Comparison of ENCODE assay signal across 9 cellular contexts in genomic region chr14:24113379-24113800, GRCh38. TPM values are rescaled to one million over a fixed set of nuclear protein-coding genes. Genes with fewer than 3 reads are reported as not detected.
DNase-seq lines count a peak whose midpoint lies in the region; FAIRE-seq and TF ChIP-seq lines count a peak whose summit lies in the region.
"Had no signal": no experiment of that assay in that cellular context is flagged by ENCODE, and none has a peak within 500 bp of the region (broad histone marks: within the 10 kb centered on the region; RNA-seq: fewer than 3 reads in every experiment).

No MANE protein-coding gene starts in this region.

- DNase-seq in NOMO-1 treated with DMSO at 0.1 percent for 48 hours (lab: John Stamatoyannopoulos, UW; ENCODE audit: unreplicated experiment): peak; percentile 45
- no peak for DNase-seq in NOMO-1 (lab: John Stamatoyannopoulos, UW; ENCODE audit: unreplicated experiment in 2 of 2)
- no peak for DNase-seq in activated naive CD8-positive, alpha-beta T cell treated with anti-CD3 and anti-CD28 coated beads for 36 hours
- DNase-seq in keratinocyte (ENCODE audit: low read depth, low spot score): no peak
- peak; percentile 21 for DNase-seq in testis
- no peak for DNase-seq in T-helper 9 cell
- DNase-seq in COR-L47 (lab: John Stamatoyannopoulos, UW): no peak
- no peak for DNase-seq in NCI-H774 (lab: John Stamatoyannopoulos, UW)

- H3K4me1 Mint-ChIP-seq in activated naive CD8-positive, alpha-beta T cell treated with anti-CD3 and anti-CD28 coated beads for 36 hours: peaks cover 28% of the 10 kb centered on the region

- intact Hi-C loops in testis (cut with DNase I; ENCODE audit: low total_unique reads): no loop called here

- no peaks in the 10 kb centered on the region for H3K9me1 ChIP-seq in keratinocyte (ENCODE audit: control insufficient read depth, extremely low read depth, insufficient read depth, low read length)

- peak overlapping the region; percentile 99 for H3K27ac Mint-ChIP-seq in activated naive CD8-positive, alpha-beta T cell treated with anti-CD3 and anti-CD28 coated beads for 36 hours

- H3K4me3 Mint-ChIP-seq in activated naive CD8-positive, alpha-beta T cell treated with anti-CD3 and anti-CD28 coated beads for 36 hours: peak overlapping the region; percentile 95

- TF ChIP-seq POLR2A in testis (IDR thresholded peaks at IDR 0.05): no peak

- no peaks in the 10 kb centered on the region for H4K20me1 ChIP-seq in keratinocyte (ENCODE audit: control insufficient read depth, extremely low read depth, insufficient read depth, low read length)

- H2AFZ ChIP-seq in keratinocyte (ENCODE audit: control insufficient read depth, low read length): peak overlapping the region; percentile 72

- no peaks in the 10 kb centered on the region for H3K9me3 Mint-ChIP-seq in activated naive CD8-positive, alpha-beta T cell treated with anti-CD3 and anti-CD28 coated beads for 36 hours

- no peaks in the 10 kb centered on the region for H3K9me3 ChIP-seq in keratinocyte (ENCODE audit: control insufficient read depth, low read depth, low read length)
- no peaks in the 10 kb centered on the region for H3K9me3 ChIP-seq in testis

- WGBS in testis, 2 donors: 13 to 23% methylated on average over 10 to 15 of the region's 15 CpGs

- no peaks in the 10 kb centered on the region for H3K27me3 ChIP-seq in keratinocyte (ENCODE audit: control insufficient read depth, extremely low read depth, insufficient read depth, low read length)
- H3K27me3 ChIP-seq in testis: no peaks in the 10 kb centered on the region

- FAIRE-seq in keratinocyte (lab: Jason Lieb, UNC): no peak
- FAIRE-seq: TTC549 had no signal

- H3K4me3 ChIP-seq in keratinocyte (ENCODE audit: control insufficient read depth in 2 of 3, extremely low read depth in 1 of 3, insufficient read depth in 2 of 3, low read depth in 1 of 3, low read length in 3 of 3): peak overlapping the region; percentile 67 to 84 (median 68)
- H3K4me3 ChIP-seq in testis: peak overlapping the region; percentile 68 to 76

- dilution Hi-C loops in keratinocyte (cut with MboI; ENCODE audit: extremely low pct_ligation_motif_present, low sequenced_read_pairs): no loop called here

- peak overlapping the region; percentile 90 for H3K9ac ChIP-seq in keratinocyte (ENCODE audit: control insufficient read depth, extremely low read depth, insufficient read depth, low read length)

- no peaks in the 10 kb centered on the region for H3K79me2 ChIP-seq in keratinocyte (ENCODE audit: control insufficient read depth, insufficient read depth, low read length)

- peak overlapping the region; percentile 97 for H3K27ac ChIP-seq in keratinocyte (ENCODE audit: control insufficient read depth, insufficient read depth, low read length)
- peak overlapping the region; percentile 99 to 100 for H3K27ac ChIP-seq in testis

- TF ChIP-seq CTCF in keratinocyte (optimal IDR thresholded peaks at IDR 0.05 in 1 of 3, IDR thresholded peaks at IDR 0.05 in 1 of 3, conservative IDR thresholded peaks at IDR 0.05 in 1 of 3; ENCODE audit: extremely low read depth in 1 of 3, insufficient read depth in 2 of 3, low read length in 3 of 3): no peak
- TF ChIP-seq CTCF in testis (IDR thresholded peaks at IDR 0.05): no peak

- peaks cover 12% of the 10 kb centered on the region for H3K36me3 Mint-ChIP-seq in activated naive CD8-positive, alpha-beta T cell treated with anti-CD3 and anti-CD28 coated beads for 36 hours

- no peaks in the 10 kb centered on the region for H3K27me3 Mint-ChIP-seq in activated naive CD8-positive, alpha-beta T cell treated with anti-CD3 and anti-CD28 coated beads for 36 hours

- H3K4me1 ChIP-seq in keratinocyte (ENCODE audit: control insufficient read depth, extremely low read depth, insufficient read depth, low read length): peaks cover 21% of the 10 kb centered on the region
- H3K4me1 ChIP-seq in testis: peaks cover 9% of the 10 kb centered on the region

- H3K4me2 ChIP-seq in keratinocyte (ENCODE audit: control insufficient read depth, extremely low read depth, insufficient read depth, low read depth, low read length): peak overlapping the region; percentile 71

- H3K36me3 ChIP-seq in keratinocyte (ENCODE audit: control insufficient read depth in 2 of 2, extremely low read depth in 1 of 2, insufficient read depth in 2 of 2, low read length in 2 of 2): peaks cover 0 to 10% of the 10 kb centered on the region in 2 experiments
- H3K36me3 ChIP-seq in testis (ENCODE audit: low read depth, missing control alignments): no peaks in the 10 kb centered on the region

RNA-seq across cellular contexts. Expression of gene DCAF11, which starts 1.2 kb away (rescaled TPM):
- 10 to 100 TPM; 56.0 to 56.7 TPM for total RNA-seq in activated naive CD8-positive, alpha-beta T cell treated with anti-CD3 and anti-CD28 coated beads for 36 hours
- polyA plus RNA-seq in keratinocyte (23.5 to 34.4 TPM (median 25.9 TPM) in 3 replicates), testis (ENCODE audit: insufficient read depth, low read depth, low replicate concordance) (77.4 TPM)
- 44.5 TPM for polyA plus RNA-seq in keratinocyte (2011; ENCODE audit: low read depth)
- 18.4 and 23.1 TPM in 2 replicates for polyA plus RNA-seq in keratinocyte (2011; cell fraction: cytosol; rRNA removed)
- 22.3 and 23.0 TPM in 2 replicates for polyA plus RNA-seq in keratinocyte (2011; cell fraction: nucleus; rRNA removed)
- 25.8 and 28.5 TPM in 2 replicates for polyA plus RNA-seq in keratinocyte (2012; ENCODE audit: low replicate concordance)
- polyA minus RNA-seq in keratinocyte: 27.6 to 39.5 TPM (median 36.7 TPM) in 3 replicates
- 33.0 TPM for polyA minus RNA-seq in keratinocyte (2011; cell fraction: cytosol; rRNA and poly(A)+ RNA removed)
- polyA minus RNA-seq in keratinocyte (2011; cell fraction: nucleus; rRNA and poly(A)+ RNA removed): 15.6 and 25.8 TPM in 2 replicates
- total RNA-seq in testis: 10 to 100 TPM; 67.6 to 68.0 TPM

RNA-seq across cellular contexts. Expression of gene NRL, which starts 1.4 kb away (rescaled TPM):
- 1 to 10 TPM; 1.8 to 2.6 TPM for total RNA-seq in activated naive CD8-positive, alpha-beta T cell treated with anti-CD3 and anti-CD28 coated beads for 36 hours
- polyA plus RNA-seq in keratinocyte (0.29 to 0.72 TPM (median 0.39 TPM) in 3 replicates), testis (ENCODE audit: insufficient read depth, low read depth, low replicate concordance) (8.2 TPM)
- not detected for polyA plus RNA-seq in keratinocyte (2011; ENCODE audit: low read depth)
- polyA plus RNA-seq in keratinocyte (2011; cell fraction: cytosol; rRNA removed): 0.42 and 0.43 TPM in 2 replicates
- 0.37 and 0.53 TPM in 2 replicates for polyA plus RNA-seq in keratinocyte (2011; cell fraction: nucleus; rRNA removed)
- polyA plus RNA-seq in keratinocyte (2012; ENCODE audit: low replicate concordance): 0.38 and 0.58 TPM in 2 replicates
- polyA minus RNA-seq in keratinocyte: 0.20 TPM in 1 of 3 replicates, not detected in the others
- polyA minus RNA-seq in keratinocyte (2011; cell fraction: cytosol; rRNA and poly(A)+ RNA removed): not detected
- polyA minus RNA-seq in keratinocyte (2011; cell fraction: nucleus; rRNA and poly(A)+ RNA removed): 0.23 and 1.2 TPM in 2 replicates
- total RNA-seq in testis: 1 to 10 TPM; 6.6 to 8.3 TPM

RNA-seq across cellular contexts. Expression of gene FITM1, which starts 17.1 kb away (rescaled TPM):
- total RNA-seq in activated naive CD8-positive, alpha-beta T cell treated with anti-CD3 and anti-CD28 coated beads for 36 hours: under 1 TPM in 1 of 2 experiments, not detected in 1; 0.29 TPM
- polyA plus RNA-seq in keratinocyte (0.13 TPM in 1 of 3 replicates, not detected in the others), testis (ENCODE audit: insufficient read depth, low read depth, low replicate concordance) (3.7 TPM)
- polyA plus RNA-seq in keratinocyte (2011; ENCODE audit: low read depth): not detected
- not detected in 2 replicates for polyA plus RNA-seq in keratinocyte (2011; cell fraction: cytosol; rRNA removed)
- 0.38 and 0.51 TPM in 2 replicates for polyA plus RNA-seq in keratinocyte (2011; cell fraction: nucleus; rRNA removed)
- 0.61 TPM in 1 of 2 replicates, not detected in the other for polyA plus RNA-seq in keratinocyte (2012; ENCODE audit: low replicate concordance)
- polyA minus RNA-seq in keratinocyte: 0.49 TPM in 1 of 3 replicates, not detected in the others
- polyA minus RNA-seq in keratinocyte (2011; cell fraction: cytosol; rRNA and poly(A)+ RNA removed): not detected
- not detected in 2 replicates for polyA minus RNA-seq in keratinocyte (2011; cell fraction: nucleus; rRNA and poly(A)+ RNA removed)
- total RNA-seq in testis: 1 to 10 TPM; 2.2 to 3.5 TPM

RNA-seq across cellular contexts. Expression of gene PCK2, which starts 19.3 kb away (rescaled TPM):
- total RNA-seq in activated naive CD8-positive, alpha-beta T cell treated with anti-CD3 and anti-CD28 coated beads for 36 hours: 100 to 1,000 TPM; 110 TPM
- polyA plus RNA-seq in keratinocyte (16.6 to 22.9 TPM (median 19.1 TPM) in 3 replicates), testis (ENCODE audit: insufficient read depth, low read depth, low replicate concordance) (43.6 TPM)
- 98.8 TPM for polyA plus RNA-seq in keratinocyte (2011; ENCODE audit: low read depth)
- polyA plus RNA-seq in keratinocyte (2011; cell fraction: cytosol; rRNA removed): 9.0 and 15.3 TPM in 2 replicates
- polyA plus RNA-seq in keratinocyte (2011; cell fraction: nucleus; rRNA removed): 21.3 and 25.2 TPM in 2 replicates
- 19.1 and 100 TPM in 2 replicates for polyA plus RNA-seq in keratinocyte (2012; ENCODE audit: low replicate concordance)
- 22.9 to 34.5 TPM (median 28.1 TPM) in 3 replicates for polyA minus RNA-seq in keratinocyte
- 29.0 TPM for polyA minus RNA-seq in keratinocyte (2011; cell fraction: cytosol; rRNA and poly(A)+ RNA removed)
- polyA minus RNA-seq in keratinocyte (2011; cell fraction: nucleus; rRNA and poly(A)+ RNA removed): 15.1 and 19.9 TPM in 2 replicates
- total RNA-seq in testis: 10 to 100 TPM; 20.7 to 30.6 TPM

RNA-seq across cellular contexts. Expression of gene PSME1, which starts 22.6 kb away (rescaled TPM):
- 100 to 1,000 TPM; 476 to 479 TPM for total RNA-seq in activated naive CD8-positive, alpha-beta T cell treated with anti-CD3 and anti-CD28 coated beads for 36 hours
- polyA plus RNA-seq in keratinocyte (46.7 to 176 TPM (median 75.1 TPM) in 3 replicates), testis (ENCODE audit: insufficient read depth, low read depth, low replicate concordance) (101 TPM)
- polyA plus RNA-seq in keratinocyte (2011; ENCODE audit: low read depth): 101 TPM
- polyA plus RNA-seq in keratinocyte (2011; cell fraction: cytosol; rRNA removed): 65.1 and 74.1 TPM in 2 replicates
- 57.5 and 68.1 TPM in 2 replicates for polyA plus RNA-seq in keratinocyte (2011; cell fraction: nucleus; rRNA removed)
- 70.7 and 129 TPM in 2 replicates for polyA plus RNA-seq in keratinocyte (2012; ENCODE audit: low replicate concordance)
- 24.9 to 28.0 TPM (median 26.8 TPM) in 3 replicates for polyA minus RNA-seq in keratinocyte
- polyA minus RNA-seq in keratinocyte (2011; cell fraction: cytosol; rRNA and poly(A)+ RNA removed): 14.2 TPM
- polyA minus RNA-seq in keratinocyte (2011; cell fraction: nucleus; rRNA and poly(A)+ RNA removed): 6.8 and 10.9 TPM in 2 replicates
- 10 to 100 TPM; 43.3 to 63.9 TPM for total RNA-seq in testis

Comparison
In these comparisons a context has a peak if more than half of its experiments do, and no peak if none do; other contexts are left out.
1. DNase-seq: peak in NOMO-1 treated with DMSO at 0.1 percent for 48 hours (single experiment) and testis (single experiment); none in NOMO-1 (0 of 2), activated naive CD8-positive, alpha-beta T cell treated with anti-CD3 and anti-CD28 coated beads for 36 hours (single experiment), keratinocyte (single experiment), T-helper 9 cell (single experiment), COR-L47 (single experiment) and NCI-H774 (single experiment).